In the genomic region with DNA sequence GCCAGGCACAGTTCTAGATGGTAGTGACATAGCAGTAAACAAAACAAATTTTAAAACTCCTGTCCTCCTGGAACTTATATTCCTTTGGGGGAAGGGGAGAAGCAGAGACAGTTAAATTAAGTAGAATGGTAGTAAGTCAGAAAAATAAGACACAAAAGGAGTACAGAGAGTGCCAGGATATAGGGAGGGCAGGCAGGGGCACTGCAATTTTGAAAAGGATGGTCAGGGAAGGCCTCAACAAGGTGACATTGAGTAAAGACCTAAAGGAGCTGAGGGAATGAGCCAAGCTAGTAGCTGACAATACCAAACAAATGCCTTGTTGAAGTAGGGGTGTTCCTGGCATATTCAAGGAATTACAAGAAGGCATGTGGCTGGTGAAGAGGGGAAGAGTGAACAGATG, we compare ENCODE assay signal across 23 cellular contexts.
"Had no signal": no experiment of that assay in that cellular context is flagged by ENCODE, and none has a peak within 500 bp of the region (broad histone marks: within the 10 kb centered on the region; RNA-seq: fewer than 3 reads in every experiment).

No MANE protein-coding gene starts in this region.

- H3K9me3 ChIP-seq: esophagus squamous epithelium, gastrocnemius medialis, left ventricle myocardium inferior, neutrophil, ovary, psoas muscle, right atrium auricular region, stomach, suprapubic skin, tibial nerve had no signal

- H3K4me1 ChIP-seq: esophagus squamous epithelium, left ventricle myocardium inferior, right atrium auricular region, suprapubic skin had no signal

- H3K9me3 Mint-ChIP-seq: activated B cell treated with CpG ODN at 0.5 μM for 24 hours; activated CD4-positive, alpha-beta memory T cell treated with anti-CD3 and anti-CD28 coated beads for 36 hours; activated naive CD8-positive, alpha-beta T cell treated with anti-CD3 and anti-CD28 coated beads, Interleukin-2, amount 10 ng/mL, durations not matched to agents 7 days and 5 days; mesothelial cell of epicardium; nephron had no signal

- H3K27me3 ChIP-seq: esophagus squamous epithelium, gastrocnemius medialis, neutrophil, ovary, right atrium auricular region, stomach, suprapubic skin, tibial nerve had no signal

- ATAC-seq: gastrocnemius medialis, psoas muscle had no signal

- H3K27me3 Mint-ChIP-seq: activated B cell treated with CpG ODN at 0.5 μM for 24 hours; activated CD4-positive, alpha-beta memory T cell treated with anti-CD3 and anti-CD28 coated beads for 36 hours; activated naive CD8-positive, alpha-beta T cell treated with anti-CD3 and anti-CD28 coated beads, Interleukin-2, amount 10 ng/mL, durations not matched to agents 7 days and 5 days had no signal

- H3K27ac Mint-ChIP-seq: activated B cell treated with CpG ODN at 0.5 μM for 24 hours; activated CD4-positive, alpha-beta memory T cell treated with anti-CD3 and anti-CD28 coated beads for 36 hours; activated naive CD8-positive, alpha-beta T cell treated with anti-CD3 and anti-CD28 coated beads, Interleukin-2, amount 10 ng/mL, durations not matched to agents 7 days and 5 days; mesothelial cell of epicardium; nephron had no signal

- H3K4me1 Mint-ChIP-seq: activated B cell treated with CpG ODN at 0.5 μM for 24 hours, mesothelial cell of epicardium, nephron had no signal

- H3K4me3 Mint-ChIP-seq: activated B cell treated with CpG ODN at 0.5 μM for 24 hours; activated CD4-positive, alpha-beta memory T cell treated with anti-CD3 and anti-CD28 coated beads for 36 hours; activated naive CD8-positive, alpha-beta T cell treated with anti-CD3 and anti-CD28 coated beads, Interleukin-2, amount 10 ng/mL, durations not matched to agents 7 days and 5 days; mesothelial cell of epicardium; nephron had no signal

- H3K4me3 ChIP-seq: coronary artery, esophagus squamous epithelium, gastrocnemius medialis, left ventricle myocardium inferior, ovary, psoas muscle, right atrium auricular region, stomach, suprapubic skin, tibial nerve had no signal

- DNase-seq: activated B cell treated with CpG ODN at 0.5 μM for 24 hours; activated CD4-positive, alpha-beta memory T cell treated with anti-CD3 and anti-CD28 coated beads for 36 hours; activated CD4-positive, alpha-beta T cell treated with anti-CD3 and anti-CD28 coated beads for 4 hours; activated gamma-delta T cell treated with Interleukin-2 at 50 U/mL for 16 hours; activated naive CD8-positive, alpha-beta T cell treated with anti-CD3 and anti-CD28 coated beads, Interleukin-2, amount 10 ng/mL, durations not matched to agents 7 days and 5 days; amniotic stem cell; cerebellar nuclear complex; esophagus squamous epithelium; gastrocnemius medialis; hippocampal formation; left ventricle myocardium inferior; ovary; psoas muscle; stimulated activated CD4-positive, alpha-beta T cell treated with anti-CD3 and anti-CD28 coated beads, Interleukin-4, amount 100 ng/mL, for 4 hours; T1000 had no signal

- H3K27ac ChIP-seq: coronary artery, esophagus squamous epithelium, gastrocnemius medialis, left ventricle myocardium inferior, neutrophil, ovary, psoas muscle, right atrium auricular region, stomach, suprapubic skin, tibial nerve had no signal

- H3K36me3 ChIP-seq: ovary had no signal
